Comparison of ENCODE assay signal across 23 cellular contexts in the genomic region with DNA sequence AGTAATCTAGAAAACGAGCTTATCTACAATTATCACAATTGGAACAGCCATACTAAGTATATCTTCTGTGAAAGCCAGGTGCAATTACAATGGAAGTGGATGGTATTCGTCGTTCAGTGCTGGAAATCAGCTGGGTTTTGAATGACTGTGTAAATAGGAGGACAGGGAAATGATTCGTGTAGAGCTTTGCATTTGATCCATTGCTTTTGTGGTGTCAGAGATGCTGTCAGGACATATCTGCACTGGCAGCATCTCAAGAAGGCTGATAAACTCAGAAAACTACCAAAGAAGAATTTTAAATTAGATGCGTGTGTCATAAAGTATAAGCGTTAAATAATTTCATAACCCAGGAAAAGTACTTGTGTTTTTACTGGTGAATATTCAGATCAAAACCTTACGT.
DNase-seq lines count a peak whose midpoint lies in the region; ATAC-seq and TF ChIP-seq lines count a peak whose summit lies in the region.
"Had no signal": no experiment of that assay in that cellular context is flagged by ENCODE, and none has a peak within 500 bp of the region (broad histone marks: within the 10 kb centered on the region; RNA-seq: fewer than 3 reads in every experiment).

No MANE protein-coding gene starts in this region.

- H3K27ac ChIP-seq in Peyer's patch (no peak overlapping the region), WERI-Rb-1 (no peak overlapping the region)
- H3K27ac ChIP-seq: body of pancreas, KMS-11, pancreas, right lobe of liver, SJCRH30, upper lobe of right lung had no signal

- TF ChIP-seq CTCF in glutamatergic neuron (IDR thresholded peaks at IDR 0.05; ENCODE audit: partially characterized antibody, unreplicated experiment) (no peak), Peyer's patch (IDR thresholded peaks at IDR 0.05) (no peak), WERI-Rb-1 (IDR thresholded peaks at IDR 0.05; ENCODE audit: low read depth, low read length) (no peak)

- H3K9me3 Mint-ChIP-seq in glutamatergic neuron (ENCODE audit: unreplicated experiment): peaks cover 3% of the 10 kb centered on the region
- H3K9me3 Mint-ChIP-seq: CD4-positive, alpha-beta memory T cell; naive thymus-derived CD4-positive, alpha-beta T cell had no signal

- H3K9me3 ChIP-seq in Peyer's patch: no peaks in the 10 kb centered on the region
- H3K9me3 ChIP-seq in WERI-Rb-1 (ENCODE audit: severe bottlenecking): no peaks in the 10 kb centered on the region
- H3K9me3 ChIP-seq: body of pancreas, pancreas, right lobe of liver, SJCRH30, upper lobe of right lung had no signal

- no peak overlapping the region for H3K4me3 Mint-ChIP-seq in glutamatergic neuron (ENCODE audit: unreplicated experiment)
- H3K4me3 Mint-ChIP-seq: CD4-positive, alpha-beta memory T cell; naive thymus-derived CD4-positive, alpha-beta T cell had no signal

- H3K27me3 ChIP-seq in Peyer's patch (no peaks in the 10 kb centered on the region), WERI-Rb-1 (ENCODE audit: insufficient read depth, low read depth, severe bottlenecking) (no peaks in the 10 kb centered on the region)
- H3K27me3 ChIP-seq: body of pancreas, pancreas, right lobe of liver, SJCRH30, upper lobe of right lung had no signal

- TF ChIP-seq POLR2A in Peyer's patch (IDR thresholded peaks at IDR 0.05): no peak

- H3K4me1 ChIP-seq in Peyer's patch: no peaks in the 10 kb centered on the region
- H3K4me1 ChIP-seq: body of pancreas, pancreas, right lobe of liver, SJCRH30, upper lobe of right lung had no signal

- H3K36me3 ChIP-seq in Peyer's patch (peaks cover 0 to 5% (median 0%) of the 10 kb centered on the region in 3 donors), WERI-Rb-1 (no peaks in the 10 kb centered on the region)
- H3K36me3 ChIP-seq: SJCRH30, upper lobe of right lung had no signal

- DNase-seq in NCI-H82 (lab: John Stamatoyannopoulos, UW): peak; percentile 14
- no peak for DNase-seq in NCI-H82 treated with DMSO at 0.1 percent for 48 hours (lab: John Stamatoyannopoulos, UW; ENCODE audit: unreplicated experiment)
- peak; percentile 74 to 80 for DNase-seq in NCI-H1930 (lab: John Stamatoyannopoulos, UW)
- DNase-seq in NCI-H510A (lab: John Stamatoyannopoulos, UW): peak; percentile 84
- no peak for DNase-seq in glutamatergic neuron
- no peak for DNase-seq in Peyer's patch
- no peak for DNase-seq in WERI-Rb-1
- DNase-seq: 8988T; activated CD8-positive, alpha-beta memory T cell treated with anti-CD3 and anti-CD28 coated beads, Interleukin-2, amount 50 U/mL, for 4 hours; activated effector memory CD4-positive, alpha-beta T cell treated with Interleukin-2 at 50 U/mL for 16 hours; body of pancreas; CD4-positive, alpha-beta memory T cell; effector CD4-positive, alpha-beta T cell; MV-4-11; naive thymus-derived CD4-positive, alpha-beta T cell; pancreas; PC-3; right lobe of liver; SJCRH30; upper lobe of right lung had no signal

- peak overlapping the region; percentile 1 for H3K27ac Mint-ChIP-seq in glutamatergic neuron (ENCODE audit: unreplicated experiment)

- H3K4me3 ChIP-seq in Peyer's patch (no peak overlapping the region), WERI-Rb-1 (ENCODE audit: low read depth, low read length) (no peak overlapping the region)
- H3K4me3 ChIP-seq: body of pancreas, pancreas, right lobe of liver, SJCRH30, upper lobe of right lung had no signal

- no peak for ATAC-seq in GM21526 (IDR thresholded peaks at IDR 0.05; ENCODE audit: low FRiP score, unreplicated experiment)
- ATAC-seq: body of pancreas; left lobe of liver; naive thymus-derived CD4-positive, alpha-beta T cell; pancreas; PC-3; right lobe of liver; upper lobe of right lung had no signal

- H3K27me3 Mint-ChIP-seq in glutamatergic neuron (ENCODE audit: unreplicated experiment): peaks cover 3% of the 10 kb centered on the region
- H3K27me3 Mint-ChIP-seq: CD4-positive, alpha-beta memory T cell; naive thymus-derived CD4-positive, alpha-beta T cell had no signal

- H3K4me1 Mint-ChIP-seq in glutamatergic neuron (ENCODE audit: low read depth, unreplicated experiment): peaks cover 9% of the 10 kb centered on the region

- H3K36me3 Mint-ChIP-seq in glutamatergic neuron (ENCODE audit: unreplicated experiment): no peaks in the 10 kb centered on the region

Comparison
In these comparisons a context has a peak if more than half of its experiments do, and no peak if none do; other contexts are left out.
1. DNase-seq: peak in NCI-H82 (single experiment), NCI-H1930 (2 of 2) and NCI-H510A (single experiment); none in NCI-H82 treated with DMSO at 0.1 percent for 48 hours (single experiment), glutamatergic neuron (single experiment), Peyer's patch (0 of 3) and WERI-Rb-1 (single experiment).